Comparison of ENCODE assay signal across 26 cellular contexts in genomic region chr2:32863326-32863725, GRCh38.
"Had no signal": no experiment of that assay in that cellular context is flagged by ENCODE, and none has a peak within 500 bp of the region (broad histone marks: within the 10 kb centered on the region; RNA-seq: fewer than 3 reads in every experiment).

No MANE protein-coding gene starts in this region.

- H3K4me3 Mint-ChIP-seq: activated B cell treated with CpG ODN at 0.5 μM for 24 hours; activated CD4-positive, alpha-beta memory T cell treated with anti-CD3 and anti-CD28 coated beads for 36 hours; activated CD4-positive, alpha-beta T cell treated with anti-CD3 and anti-CD28 coated beads, Interleukin-2, amount 10 ng/mL, durations not matched to agents 24 days and 14 days; activated naive CD8-positive, alpha-beta T cell treated with anti-CD3 and anti-CD28 coated beads, Interleukin-2, amount 50 U/mL, for 24 hours; activated T-cell treated with anti-CD3 and anti-CD28 coated beads, Interleukin-2, amount 50 U/mL, for 4 hours; brain; central memory CD8-positive, alpha-beta T cell; T-cell had no signal

- DNase-seq: activated B cell treated with CpG ODN at 0.5 μM for 24 hours; activated CD4-positive, alpha-beta memory T cell treated with anti-CD3 and anti-CD28 coated beads for 36 hours; activated CD4-positive, alpha-beta T cell treated with anti-CD3 and anti-CD28 coated beads for 1 hour; activated CD4-positive, alpha-beta T cell treated with anti-CD3 and anti-CD28 coated beads, Interleukin-2, amount 10 ng/mL, durations not matched to agents 24 days and 14 days; activated CD8-positive, alpha-beta memory T cell treated with anti-CD3 and anti-CD28 coated beads for 24 hours; activated effector memory CD4-positive, alpha-beta T cell treated with anti-CD3 and anti-CD28 coated beads, Interleukin-2, amount 50 U/mL, for 16 hours; activated naive CD4-positive, alpha-beta T cell treated with Interleukin-2 at 50 U/mL for 16 hours; activated naive CD8-positive, alpha-beta T cell treated with anti-CD3 and anti-CD28 coated beads, Interleukin-2, amount 50 U/mL, for 24 hours; activated T-cell treated with anti-CD3 and anti-CD28 coated beads, Interleukin-2, amount 50 U/mL, for 4 hours; amniotic stem cell; NCI-H1092; NCI-H1417; NCI-H1930; NCI-H2107; NCI-H2171 treated with DMSO at 0.1 percent for 48 hours; NCI-H226; NCI-H526 treated with DMSO at 0.1 percent for 48 hours; NK-92 treated with Interleukin-12 subunit alpha and Interleukin-12 subunit beta, amount 100 ng/mL, for 24 hours; SHP77; T-cell; T-helper 2 cell; T1000 had no signal

- H3K36me3 ChIP-seq: ascending aorta had no signal

- H3K27ac Mint-ChIP-seq: activated B cell treated with CpG ODN at 0.5 μM for 24 hours; activated CD4-positive, alpha-beta memory T cell treated with anti-CD3 and anti-CD28 coated beads for 36 hours; activated CD4-positive, alpha-beta T cell treated with anti-CD3 and anti-CD28 coated beads, Interleukin-2, amount 10 ng/mL, durations not matched to agents 24 days and 14 days; activated naive CD4-positive, alpha-beta T cell treated with anti-CD3 and anti-CD28 coated beads, Interleukin-2, amount 50 U/mL, for 72 hours; brain; T-cell had no signal

- H3K36me3 Mint-ChIP-seq: activated CD4-positive, alpha-beta memory T cell treated with anti-CD3 and anti-CD28 coated beads for 36 hours; activated naive CD4-positive, alpha-beta T cell treated with anti-CD3 and anti-CD28 coated beads, Interleukin-2, amount 50 U/mL, for 72 hours; brain; T-cell had no signal

- H3K4me3 ChIP-seq: ascending aorta had no signal

- ATAC-seq: activated naive CD8-positive, alpha-beta T cell treated with anti-CD3 and anti-CD28 coated beads, Interleukin-2, amount 50 U/mL, for 24 hours; T-cell had no signal

- H3K27me3 Mint-ChIP-seq: brain; central memory CD8-positive, alpha-beta T cell had no signal

- H3K9me3 Mint-ChIP-seq: activated B cell treated with CpG ODN at 0.5 μM for 24 hours; activated CD4-positive, alpha-beta memory T cell treated with anti-CD3 and anti-CD28 coated beads for 36 hours; activated CD4-positive, alpha-beta T cell treated with anti-CD3 and anti-CD28 coated beads, Interleukin-2, amount 10 ng/mL, durations not matched to agents 24 days and 14 days; activated naive CD4-positive, alpha-beta T cell treated with anti-CD3 and anti-CD28 coated beads, Interleukin-2, amount 50 U/mL, for 72 hours; activated naive CD8-positive, alpha-beta T cell treated with anti-CD3 and anti-CD28 coated beads, Interleukin-2, amount 50 U/mL, for 24 hours; activated T-cell treated with anti-CD3 and anti-CD28 coated beads, Interleukin-2, amount 50 U/mL, for 4 hours; central memory CD8-positive, alpha-beta T cell; T-cell had no signal

- H3K4me1 Mint-ChIP-seq: activated B cell treated with CpG ODN at 0.5 μM for 24 hours; activated CD4-positive, alpha-beta T cell treated with anti-CD3 and anti-CD28 coated beads, Interleukin-2, amount 10 ng/mL, durations not matched to agents 24 days and 14 days; central memory CD8-positive, alpha-beta T cell had no signal

- H3K9me3 ChIP-seq: ascending aorta had no signal

- H3K27me3 ChIP-seq: ascending aorta had no signal
